Comparison of ENCODE assay signal across 1 cellular context in the genomic region with DNA sequence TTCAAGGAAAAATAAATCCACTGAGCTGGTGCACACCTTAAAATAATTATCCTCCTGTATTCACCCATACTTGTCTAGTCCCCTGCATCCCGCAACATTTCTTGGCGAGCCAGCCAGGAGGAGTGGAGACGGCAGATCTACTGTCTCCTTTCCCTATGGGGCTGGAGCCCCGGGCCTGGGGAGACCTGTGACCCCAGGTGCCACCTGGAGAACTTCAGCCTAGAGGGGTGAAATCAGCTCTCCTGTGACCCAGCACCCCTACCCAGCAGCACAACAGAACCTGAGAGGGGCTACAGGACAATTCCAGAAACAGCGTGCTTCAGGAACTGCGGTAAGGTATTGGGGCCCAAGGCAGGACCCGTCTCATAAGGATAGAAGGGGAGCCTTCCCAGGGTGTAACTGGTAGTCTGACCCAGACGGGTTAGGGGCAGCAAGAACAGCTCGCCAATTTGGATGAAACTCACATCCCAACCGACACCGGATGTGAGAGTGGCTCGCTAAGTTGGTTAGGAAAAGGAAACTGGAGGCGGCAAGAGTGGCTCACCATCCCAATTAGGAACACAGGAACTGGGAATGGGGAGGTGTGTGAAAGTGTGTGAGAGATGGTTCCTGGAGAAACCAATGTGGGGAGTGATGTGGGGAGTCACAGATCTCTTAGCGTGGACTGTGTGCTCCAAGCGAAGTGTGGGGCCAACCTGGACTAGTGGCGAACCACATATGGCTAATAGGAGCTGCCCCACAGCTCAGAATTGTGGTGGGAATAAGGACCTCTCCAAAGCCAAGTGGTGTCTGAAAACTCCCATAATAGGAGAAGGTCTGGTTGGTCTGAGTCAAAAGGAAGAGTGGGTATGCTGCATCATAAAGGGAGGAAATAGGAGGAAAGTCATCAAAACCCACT.
TF ChIP-seq lines count a peak whose summit lies in the region.

No MANE protein-coding gene starts in this region.

TF ChIP-seq in endothelial cell of umbilical vein, 7 proteins besides CTCF, POLR2A, EP300 and RAD21:
- TF ChIP-seq POLR2AphosphoS5 (IDR thresholded peaks at IDR 0.05; ENCODE audit: insufficient read depth, low read depth, low read length), result no peak
- TF ChIP-seq GATA2 (IDR thresholded peaks at IDR 0.05; ENCODE audit: insufficient read depth, insufficient read length, low read depth, low read length), result no peak
- no peak for TF ChIP-seq FOS (IDR thresholded peaks at IDR 0.05; ENCODE audit: borderline replicate concordance, insufficient read depth, low read length)
- no peak for TF ChIP-seq MYC (IDR thresholded peaks at IDR 0.05; ENCODE audit: low read depth, low read length)
- TF ChIP-seq, protein P1, sequence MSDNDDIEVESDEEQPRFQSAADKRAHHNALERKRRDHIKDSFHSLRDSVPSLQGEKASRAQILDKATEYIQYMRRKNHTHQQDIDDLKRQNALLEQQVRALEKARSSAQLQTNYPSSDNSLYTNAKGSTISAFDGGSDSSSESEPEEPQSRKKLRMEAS (IDR thresholded peaks at IDR 0.05; ENCODE audit: insufficient read depth, insufficient read length), result no peak
- TF ChIP-seq JUN (IDR thresholded peaks at IDR 0.05; ENCODE audit: borderline replicate concordance, insufficient read depth, insufficient read length, low read depth), result no peak
- no peak for TF ChIP-seq EZH2 (IDR thresholded peaks at IDR 0.05; ENCODE audit: borderline replicate concordance, low read depth, low read length, severe bottlenecking)
